In genomic region chr15:79887517-79887916, GRCh38 we compare ENCODE assay signal across 20 cellular contexts. TPM values are rescaled to one million over a fixed set of nuclear protein-coding genes. Genes with fewer than 3 reads are reported as not detected.
DNase-seq lines count a peak whose midpoint lies in the region; ATAC-seq and TF ChIP-seq lines count a peak whose summit lies in the region.
"Had no signal": no experiment of that assay in that cellular context is flagged by ENCODE, and none has a peak within 500 bp of the region (broad histone marks: within the 10 kb centered on the region; RNA-seq: fewer than 3 reads in every experiment).

No MANE protein-coding gene starts in this region.

- H3K27me3 ChIP-seq in GM23248 (replicated peaks; ENCODE audit: insufficient read depth) (no peaks in the 10 kb centered on the region), hepatocyte (no peaks in the 10 kb centered on the region), parathyroid adenoma (ENCODE audit: control insufficient read depth, insufficient read depth, low read length) (no peaks in the 10 kb centered on the region)
- H3K27me3 ChIP-seq in CD4-positive, alpha-beta T cell (ENCODE audit: control insufficient read depth, insufficient read depth, low read length), result no peaks in the 10 kb centered on the region

- H3K4me3 ChIP-seq in GM23248, result no peak overlapping the region
- no peak overlapping the region for H3K4me3 ChIP-seq in hepatocyte
- H3K4me3 ChIP-seq in parathyroid adenoma (ENCODE audit: low read depth, low read length), result no peak overlapping the region

- no peak for ATAC-seq in CD4-positive, alpha-beta T cell (ENCODE audit: poor library complexity)
- ATAC-seq: PC-3, SK-N-SH treated with all-trans-retinoic acid at 6 μM for 48 hours had no signal

- H3K9ac ChIP-seq in GM23248 (no peak overlapping the region), parathyroid adenoma (no peak overlapping the region)

- no peak overlapping the region for H3K27ac ChIP-seq in GM23248
- peak overlapping the region; percentile 80 for H3K27ac ChIP-seq in hepatocyte
- H3K27ac ChIP-seq in parathyroid adenoma, result peak overlapping the region; percentile 6
- no peak overlapping the region for H3K27ac ChIP-seq in CD4-positive, alpha-beta T cell (ENCODE audit: low read depth, low read length)
- H3K27ac ChIP-seq: C4-2B, RWPE1 had no signal

- H3K27me3 Mint-ChIP-seq in chondrocyte (ENCODE audit: low read depth), result no peaks in the 10 kb centered on the region
- H3K27me3 Mint-ChIP-seq in CD4-positive, alpha-beta T cell, result no peaks in the 10 kb centered on the region

- H3K27ac Mint-ChIP-seq in chondrocyte (ENCODE audit: unreplicated experiment), result peak overlapping the region; percentile 3
- H3K27ac Mint-ChIP-seq in CD4-positive, alpha-beta T cell, result no peak overlapping the region

- no peak for TF ChIP-seq CTCF in chondrocyte (IDR thresholded peaks at IDR 0.05)
- TF ChIP-seq CTCF in hepatocyte (IDR thresholded peaks at IDR 0.05; ENCODE audit: poor library complexity), result no peak
- no peak for TF ChIP-seq CTCF in parathyroid adenoma (IDR thresholded peaks at IDR 0.05)
- no peak for TF ChIP-seq CTCF in CD4-positive, alpha-beta T cell (IDR thresholded peaks at IDR 0.05)

- 53 to 58% methylated on average over 2 of the region's 2 CpGs for WGBS in GM23248 (ENCODE audit: low coverage in 1 of 2, low lambda C conversion rate in 2 of 2, missing lambda C conversion rate in 2 of 2), 2 experiments
- 73% methylated on average over 2 of the region's 2 CpGs for WGBS in hepatocyte (ENCODE audit: low lambda C conversion rate, missing lambda C conversion rate)

- H3K36me3 ChIP-seq in GM23248 (ENCODE audit: low read depth) (no peaks in the 10 kb centered on the region), hepatocyte (replicated peaks; ENCODE audit: insufficient read depth, low read depth) (no peaks in the 10 kb centered on the region), parathyroid adenoma (ENCODE audit: control insufficient read depth, insufficient read depth, low read length) (no peaks in the 10 kb centered on the region)

- CTCF ChIA-PET in CD4-positive, alpha-beta T cell (lab: Charles Lee), result no interaction called here

- H4K20me1 ChIP-seq in GM23248 (ENCODE audit: insufficient read depth) (no peaks in the 10 kb centered on the region), hepatocyte (ENCODE audit: insufficient read depth, poor library complexity, severe bottlenecking) (no peaks in the 10 kb centered on the region)

- in situ Hi-C loops in GM23248 (cut with MboI), result no loop called here

- H3K9me2 ChIP-seq in GM23248 (ENCODE audit: insufficient read depth) (no peaks in the 10 kb centered on the region), hepatocyte (replicated peaks; ENCODE audit: insufficient read depth) (no peaks in the 10 kb centered on the region)

- H3K9me3 ChIP-seq in GM23248 (ENCODE audit: low read depth) (no peaks in the 10 kb centered on the region), hepatocyte (ENCODE audit: low read depth) (no peaks in the 10 kb centered on the region), parathyroid adenoma (ENCODE audit: control insufficient read depth, low read length) (no peaks in the 10 kb centered on the region)
- no peaks in the 10 kb centered on the region for H3K9me3 ChIP-seq in CD4-positive, alpha-beta T cell (ENCODE audit: control insufficient read depth, low read length)

- H3K9me3 Mint-ChIP-seq in chondrocyte (ENCODE audit: low read depth), result no peaks in the 10 kb centered on the region
- no peaks in the 10 kb centered on the region for H3K9me3 Mint-ChIP-seq in CD4-positive, alpha-beta T cell

- H3F3A ChIP-seq in GM23248 (ENCODE audit: insufficient read depth), result no peaks in the 10 kb centered on the region

- POLR2A ChIA-PET in CD4-positive, alpha-beta T cell (lab: Charles Lee), result interaction anchor here (1.7 kb wide), 1 partner anchor 9 kb away, joined by 5 read pairs; no protein-coding TSS in a partner anchor

- peaks cover 22% of the 10 kb centered on the region for H3K36me3 Mint-ChIP-seq in chondrocyte (ENCODE audit: low read depth)
- H3K36me3 Mint-ChIP-seq in CD4-positive, alpha-beta T cell (ENCODE audit: low read depth), result peaks cover 91% of the 10 kb centered on the region

- intact Hi-C loops in CD4-positive, alpha-beta T cell (cut with DNase I, micrococcal nuclease), result no loop called here

- H3K4me1 ChIP-seq in GM23248 (ENCODE audit: insufficient read depth) (0 out of 2 replicates have a peak, but pooled peaks cover 5% of the 10 kb centered on the region), hepatocyte (ENCODE audit: insufficient read depth) (peaks cover 24% of the 10 kb centered on the region), parathyroid adenoma (peaks cover 7% of the 10 kb centered on the region)

- H3K4me2 ChIP-seq in GM23248 (ENCODE audit: unreplicated experiment) (no peak overlapping the region), hepatocyte (peak overlapping the region; percentile 34), parathyroid adenoma (ENCODE audit: low read length) (peak overlapping the region; percentile 19)

- H3K79me2 ChIP-seq in GM23248 (ENCODE audit: insufficient read depth) (0 out of 2 replicates have a peak, but pooled peaks cover 5% of the 10 kb centered on the region), hepatocyte (peaks cover 64% of the 10 kb centered on the region), parathyroid adenoma (peaks cover 6% of the 10 kb centered on the region)

- DNase-seq in GM23248 (peak; percentile 33), chondrocyte (ENCODE audit: low spot score) (no peak), hepatocyte (ENCODE audit: low spot score) (no peak), glomerular visceral epithelial cell (ENCODE audit: extremely low spot score) (no peak), NCI-H1048 (lab: John Stamatoyannopoulos, UW) (no peak)
- no peak for DNase-seq in CD4-positive, alpha-beta T cell
- no peak for DNase-seq in activated effector memory CD4-positive, alpha-beta T cell treated with anti-CD3 and anti-CD28 coated beads, Interleukin-2, amount 50 U/mL, for 16 hours
- DNase-seq: AML-193, DMS153, GDM1, KBM-7, NCI-H1694 treated with DMSO at 0.1 percent for 48 hours, NCI-H345, NCI-H524 treated with DMSO at 0.1 percent for 48 hours, PC-3, SIG-M5 had no signal

- H3K4me3 Mint-ChIP-seq in chondrocyte (ENCODE audit: unreplicated experiment), result no peak overlapping the region
- no peak overlapping the region for H3K4me3 Mint-ChIP-seq in CD4-positive, alpha-beta T cell

- peaks cover 11% of the 10 kb centered on the region for H3K4me1 Mint-ChIP-seq in chondrocyte (ENCODE audit: low read depth)
- H3K4me1 Mint-ChIP-seq in CD4-positive, alpha-beta T cell (ENCODE audit: low read depth), result peaks cover 87% of the 10 kb centered on the region

- H2AFZ ChIP-seq in GM23248 (no peak overlapping the region), hepatocyte (no peak overlapping the region), parathyroid adenoma (no peak overlapping the region)

RNA-seq across cellular contexts. Expression of gene MTHFS, which starts 9.3 kb away (rescaled TPM):
- total RNA-seq in GM23248 (2014; rRNA removed; shearing (Covaris generic)), result 17.4 and 29.1 TPM in 2 replicates
- polyA plus RNA-seq in GM23248 (2016; fragmentation: Nextera tagmentation; extraction: Ambion mirVana), result 37.3 and 38.2 TPM in 2 replicates
- total RNA-seq in chondrocyte, result 12.9 to 16.9 TPM (median 13.0 TPM) in 3 replicates
- total RNA-seq in hepatocyte, result 89.4 and 99.9 TPM in 2 replicates
- 84.0 and 84.5 TPM in 2 replicates for polyA plus RNA-seq in hepatocyte
- 1 to 10 TPM; 9.1 to 9.8 TPM for total RNA-seq in CD4-positive, alpha-beta T cell

Comparison
In these comparisons a context has a peak if more than half of its experiments do, and no peak if none do; other contexts are left out.
1. H3K27ac ChIP-seq: peak in hepatocyte (single experiment) and parathyroid adenoma (single experiment); none in GM23248 (single experiment) and CD4-positive, alpha-beta T cell (single experiment).